21 cellular contexts compared by ENCODE assay signal in genomic region chr20:34651200-34651599, GRCh38. TPM values are rescaled to one million over a fixed set of nuclear protein-coding genes. Genes with fewer than 3 reads are reported as not detected.
DNase-seq lines count a peak whose midpoint lies in the region; ATAC-seq, FAIRE-seq and TF ChIP-seq lines count a peak whose summit lies in the region.
"Had no signal": no experiment of that assay in that cellular context is flagged by ENCODE, and none has a peak within 500 bp of the region (broad histone marks: within the 10 kb centered on the region; RNA-seq: fewer than 3 reads in every experiment).

No MANE protein-coding gene starts in this region.

- intact Hi-C loops in vagina (cut with DNase I), result no loop called here

- no peak overlapping the region for H2AFZ ChIP-seq in keratinocyte (ENCODE audit: control insufficient read depth, low read length)
- H2AFZ ChIP-seq: GM23338 had no signal

- no peak overlapping the region for H3K4me3 ChIP-seq in keratinocyte (ENCODE audit: control insufficient read depth in 2 of 3, extremely low read depth in 1 of 3, insufficient read depth in 2 of 3, low read depth in 1 of 3, low read length in 3 of 3)
- H3K4me3 ChIP-seq in vagina, result no peak overlapping the region
- H3K4me3 ChIP-seq: BLaER1, GM23338 had no signal

- ATAC-seq in HG03457 (IDR thresholded peaks at IDR 0.05; ENCODE audit: unreplicated experiment) (no peak), GM21390 (IDR thresholded peaks at IDR 0.05; ENCODE audit: unreplicated experiment) (no peak)
- ATAC-seq: GM23338 had no signal

- H3K27me3 Mint-ChIP-seq in activated T-cell treated with anti-CD3 and anti-CD28 coated beads, Interleukin-2, amount 50 U/mL, for 24 hours, result no peaks in the 10 kb centered on the region
- H3K27me3 Mint-ChIP-seq: CD4-positive, alpha-beta memory T cell had no signal

- dilution Hi-C loops in keratinocyte (cut with MboI; ENCODE audit: extremely low pct_ligation_motif_present, low sequenced_read_pairs), result no loop called here

- H3K27ac ChIP-seq in keratinocyte (ENCODE audit: control insufficient read depth, insufficient read depth, low read length) (no peak overlapping the region), vagina (no peak overlapping the region)
- H3K27ac ChIP-seq: BLaER1 had no signal

- H3K4me1 ChIP-seq in keratinocyte (ENCODE audit: control insufficient read depth, extremely low read depth, insufficient read depth, low read length) (no peaks in the 10 kb centered on the region), vagina (no peaks in the 10 kb centered on the region)
- H3K4me1 ChIP-seq: BLaER1 had no signal

- H3K27me3 ChIP-seq in keratinocyte (ENCODE audit: control insufficient read depth, extremely low read depth, insufficient read depth, low read length), result no peaks in the 10 kb centered on the region
- H3K27me3 ChIP-seq in vagina, result no peaks in the 10 kb centered on the region
- H3K27me3 ChIP-seq: BLaER1 had no signal

- H3K79me2 ChIP-seq in keratinocyte (ENCODE audit: control insufficient read depth, insufficient read depth, low read length), result no peaks in the 10 kb centered on the region

- no peaks in the 10 kb centered on the region for H3K4me1 Mint-ChIP-seq in activated T-cell treated with anti-CD3 and anti-CD28 coated beads, Interleukin-2, amount 50 U/mL, for 24 hours (ENCODE audit: low read depth)
- H3K4me1 Mint-ChIP-seq: CD14-positive monocyte, GM23338 had no signal

- FAIRE-seq in keratinocyte (lab: Jason Lieb, UNC), result peak; percentile 36
- FAIRE-seq: GM12891, GM19239, H54 had no signal

- H3K9me3 ChIP-seq in keratinocyte (ENCODE audit: control insufficient read depth, low read depth, low read length), result no peaks in the 10 kb centered on the region
- no peaks in the 10 kb centered on the region for H3K9me3 ChIP-seq in vagina
- H3K9me3 ChIP-seq: BLaER1 had no signal

- peak overlapping the region; percentile 50 for H3K27ac Mint-ChIP-seq in activated T-cell treated with anti-CD3 and anti-CD28 coated beads, Interleukin-2, amount 50 U/mL, for 24 hours
- H3K27ac Mint-ChIP-seq: CD14-positive monocyte, GM23338 had no signal

- TF ChIP-seq POLR2A in vagina (IDR thresholded peaks at IDR 0.05), result no peak

- peaks cover 46% of the 10 kb centered on the region for H3K36me3 Mint-ChIP-seq in activated T-cell treated with anti-CD3 and anti-CD28 coated beads, Interleukin-2, amount 50 U/mL, for 24 hours (ENCODE audit: low read depth)

- peaks cover 0 to 2% of the 10 kb centered on the region in 2 experiments for H3K36me3 ChIP-seq in keratinocyte (ENCODE audit: control insufficient read depth in 2 of 2, extremely low read depth in 1 of 2, insufficient read depth in 2 of 2, low read length in 2 of 2)
- peaks cover 0 to under 1% of the 10 kb centered on the region in 2 donors for H3K36me3 ChIP-seq in vagina

- H3K9ac ChIP-seq in keratinocyte (ENCODE audit: control insufficient read depth, extremely low read depth, insufficient read depth, low read length), result no peak overlapping the region
- H3K9ac ChIP-seq: BLaER1 had no signal

- DNase-seq in activated T-cell treated with anti-CD3 and anti-CD28 coated beads, Interleukin-2, amount 50 U/mL, for 24 hours, result no peak
- DNase-seq in activated T-cell treated with anti-CD3 and anti-CD28 coated beads for 4 hours, result no peak
- peak; percentile 41 for DNase-seq in D341Med (ENCODE audit: low spot score)
- no peak for DNase-seq in keratinocyte (ENCODE audit: low read depth, low spot score)
- DNase-seq in vagina (ENCODE audit: extremely low spot score in 2 of 2), result no peak
- DNase-seq: 8988T; Calu3; CD4-positive, alpha-beta memory T cell; DMS 273 treated with DMSO at 0.1 percent for 48 hours; DMS53; DND-41; EL; HCEC 1CT had no signal

- TF ChIP-seq CTCF in keratinocyte (optimal IDR thresholded peaks at IDR 0.05 in 1 of 3, IDR thresholded peaks at IDR 0.05 in 1 of 3, conservative IDR thresholded peaks at IDR 0.05 in 1 of 3; ENCODE audit: extremely low read depth in 1 of 3, insufficient read depth in 2 of 3, low read length in 3 of 3), result no peak
- TF ChIP-seq CTCF in vagina (IDR thresholded peaks at IDR 0.05), result no peak

- H3K9me1 ChIP-seq in keratinocyte (ENCODE audit: control insufficient read depth, extremely low read depth, insufficient read depth, low read length), result no peaks in the 10 kb centered on the region

- no peak overlapping the region for H3K4me2 ChIP-seq in keratinocyte (ENCODE audit: control insufficient read depth, extremely low read depth, insufficient read depth, low read depth, low read length)
- H3K4me2 ChIP-seq: BLaER1, GM23338 had no signal

- H3K4me3 Mint-ChIP-seq in activated T-cell treated with anti-CD3 and anti-CD28 coated beads, Interleukin-2, amount 50 U/mL, for 24 hours, result no peak overlapping the region
- H3K4me3 Mint-ChIP-seq: CD14-positive monocyte; CD4-positive, alpha-beta memory T cell; GM23338 had no signal

- H4K20me1 ChIP-seq in keratinocyte (ENCODE audit: control insufficient read depth, extremely low read depth, insufficient read depth, low read length), result no peaks in the 10 kb centered on the region
- H4K20me1 ChIP-seq: BLaER1 had no signal

- H3K9me3 Mint-ChIP-seq in activated T-cell treated with anti-CD3 and anti-CD28 coated beads, Interleukin-2, amount 50 U/mL, for 24 hours, result no peaks in the 10 kb centered on the region
- H3K9me3 Mint-ChIP-seq: CD14-positive monocyte; CD4-positive, alpha-beta memory T cell; GM23338 had no signal

RNA-seq across cellular contexts. Expression of gene PIGU, which starts 25.7 kb away (rescaled TPM):
- 33.6 to 48.0 TPM (median 39.0 TPM) in 3 replicates for polyA plus RNA-seq in keratinocyte
- 5.7 TPM for polyA plus RNA-seq in keratinocyte (2011; ENCODE audit: low read depth)
- 18.5 and 39.1 TPM in 2 replicates for polyA plus RNA-seq in keratinocyte (2011; cell fraction: cytosol; rRNA removed)
- polyA plus RNA-seq in keratinocyte (2011; cell fraction: nucleus; rRNA removed), result 59.2 and 66.1 TPM in 2 replicates
- polyA plus RNA-seq in keratinocyte (2012; ENCODE audit: low replicate concordance), result 9.7 and 14.0 TPM in 2 replicates
- polyA minus RNA-seq in keratinocyte, result 20.9 to 35.4 TPM (median 33.6 TPM) in 3 replicates
- 13.0 TPM for polyA minus RNA-seq in keratinocyte (2011; cell fraction: cytosol; rRNA and poly(A)+ RNA removed)
- polyA minus RNA-seq in keratinocyte (2011; cell fraction: nucleus; rRNA and poly(A)+ RNA removed), result 19.5 and 31.1 TPM in 2 replicates
- total RNA-seq in vagina, result 12.3 TPM

RNA-seq across cellular contexts. Expression of gene TP53INP2, which starts 52.9 kb away (rescaled TPM):
- 0.70 to 2.6 TPM (median 1.0 TPM) in 3 replicates for polyA plus RNA-seq in keratinocyte
- polyA plus RNA-seq in keratinocyte (2011; ENCODE audit: low read depth), result 1.1 TPM
- polyA plus RNA-seq in keratinocyte (2011; cell fraction: cytosol; rRNA removed), result 2.3 and 2.8 TPM in 2 replicates
- polyA plus RNA-seq in keratinocyte (2011; cell fraction: nucleus; rRNA removed), result 7.3 and 7.5 TPM in 2 replicates
- 4.1 and 5.0 TPM in 2 replicates for polyA plus RNA-seq in keratinocyte (2012; ENCODE audit: low replicate concordance)
- 1.3 to 6.2 TPM (median 1.7 TPM) in 3 replicates for polyA minus RNA-seq in keratinocyte
- polyA minus RNA-seq in keratinocyte (2011; cell fraction: cytosol; rRNA and poly(A)+ RNA removed), result 2.3 TPM
- polyA minus RNA-seq in keratinocyte (2011; cell fraction: nucleus; rRNA and poly(A)+ RNA removed), result 2.6 and 3.6 TPM in 2 replicates
- 14.5 TPM for total RNA-seq in vagina
